19 cellular contexts compared by ENCODE assay signal in the genomic region with DNA sequence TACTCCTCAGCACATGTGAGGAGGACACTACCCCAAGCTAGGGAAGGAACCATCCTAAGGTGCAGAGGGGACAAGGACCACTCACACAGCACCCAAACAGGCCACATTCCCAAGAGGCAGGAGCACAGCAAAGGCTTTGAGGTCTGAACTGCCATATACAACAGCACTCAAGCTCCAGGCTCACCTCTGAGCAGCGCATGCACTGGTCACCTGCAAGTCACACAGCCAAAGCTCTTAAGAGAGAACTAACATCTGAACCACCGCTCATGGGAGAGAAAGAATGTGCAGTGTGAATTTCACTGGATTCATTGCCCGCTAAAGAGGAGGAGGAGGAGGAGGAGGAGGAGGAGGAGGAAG.
"Had no signal": no experiment of that assay in that cellular context is flagged by ENCODE, and none has a peak within 500 bp of the region (broad histone marks: within the 10 kb centered on the region; RNA-seq: fewer than 3 reads in every experiment).

No MANE protein-coding gene starts in this region.

- ATAC-seq: activated CD4-positive, CD25-positive, alpha-beta regulatory T cell treated with anti-CD3 and anti-CD28 coated beads, Interleukin-2, amount 50 U/mL, for 24 hours; esophagus mucosa; left ventricle myocardium superior; stimulated activated memory B cell treated with anti-CD40 and anti-IgM and Interleukin-4, amounts not matched to agents 10 μg/mL and 1 μg/mL and 100 μg/mL, for 72 hours had no signal

- DNase-seq: activated CD4-positive, alpha-beta T cell treated with anti-CD3 and anti-CD28 coated beads, Interleukin-2, amount 50 U/mL, for 1 hour; activated gamma-delta T cell; activated naive CD8-positive, alpha-beta T cell treated with anti-CD3 and anti-CD28 coated beads for 36 hours; activated T-cell treated with anti-CD3 and anti-CD28 coated beads, Interleukin-2, amount 50 U/mL, for 24 hours; amygdala; central memory CD4-positive, alpha-beta T cell; left ventricle myocardium superior; occipital lobe; stimulated activated CD4-positive, alpha-beta T cell treated with anti-CD3 and anti-CD28 coated beads, Interleukin-2, amount 100 ng/mL, for 48 hours; T1000; uterus had no signal

- H3K27ac Mint-ChIP-seq: activated naive CD8-positive, alpha-beta T cell treated with anti-CD3 and anti-CD28 coated beads for 36 hours; activated T-cell treated with anti-CD3 and anti-CD28 coated beads, Interleukin-2, amount 50 U/mL, for 24 hours; brain; memory B cell; nephron; stimulated activated memory B cell treated with anti-CD40 and anti-IgM and Interleukin-4, amounts not matched to agents 10 μg/mL and 1 μg/mL and 100 μg/mL, for 72 hours had no signal

- H3K27me3 ChIP-seq: uterus had no signal

- H2AFZ ChIP-seq: hepatocyte had no signal

- H3K36me3 Mint-ChIP-seq: stimulated activated memory B cell treated with anti-CD40 and anti-IgM and Interleukin-4, amounts not matched to agents 10 μg/mL and 1 μg/mL and 100 μg/mL, for 72 hours had no signal

- H3K4me3 ChIP-seq: coronary artery, hepatocyte, uterus had no signal

- H3K4me3 Mint-ChIP-seq: activated naive CD8-positive, alpha-beta T cell treated with anti-CD3 and anti-CD28 coated beads for 36 hours; activated T-cell treated with anti-CD3 and anti-CD28 coated beads, Interleukin-2, amount 50 U/mL, for 24 hours; brain; memory B cell; nephron; stimulated activated memory B cell treated with anti-CD40 and anti-IgM and Interleukin-4, amounts not matched to agents 10 μg/mL and 1 μg/mL and 100 μg/mL, for 72 hours had no signal

- H3K4me1 ChIP-seq: uterus had no signal

- H3K9me3 ChIP-seq: uterus had no signal

- H3K4me1 Mint-ChIP-seq: activated naive CD8-positive, alpha-beta T cell treated with anti-CD3 and anti-CD28 coated beads for 36 hours; memory B cell; stimulated activated memory B cell treated with anti-CD40 and anti-IgM and Interleukin-4, amounts not matched to agents 10 μg/mL and 1 μg/mL and 100 μg/mL, for 72 hours had no signal

- H3K27ac ChIP-seq: coronary artery, hepatocyte, uterus had no signal

- H3K36me3 ChIP-seq: uterus had no signal

- H3K4me2 ChIP-seq: hepatocyte had no signal

- H3K79me2 ChIP-seq: hepatocyte had no signal
